In the genomic region with DNA sequence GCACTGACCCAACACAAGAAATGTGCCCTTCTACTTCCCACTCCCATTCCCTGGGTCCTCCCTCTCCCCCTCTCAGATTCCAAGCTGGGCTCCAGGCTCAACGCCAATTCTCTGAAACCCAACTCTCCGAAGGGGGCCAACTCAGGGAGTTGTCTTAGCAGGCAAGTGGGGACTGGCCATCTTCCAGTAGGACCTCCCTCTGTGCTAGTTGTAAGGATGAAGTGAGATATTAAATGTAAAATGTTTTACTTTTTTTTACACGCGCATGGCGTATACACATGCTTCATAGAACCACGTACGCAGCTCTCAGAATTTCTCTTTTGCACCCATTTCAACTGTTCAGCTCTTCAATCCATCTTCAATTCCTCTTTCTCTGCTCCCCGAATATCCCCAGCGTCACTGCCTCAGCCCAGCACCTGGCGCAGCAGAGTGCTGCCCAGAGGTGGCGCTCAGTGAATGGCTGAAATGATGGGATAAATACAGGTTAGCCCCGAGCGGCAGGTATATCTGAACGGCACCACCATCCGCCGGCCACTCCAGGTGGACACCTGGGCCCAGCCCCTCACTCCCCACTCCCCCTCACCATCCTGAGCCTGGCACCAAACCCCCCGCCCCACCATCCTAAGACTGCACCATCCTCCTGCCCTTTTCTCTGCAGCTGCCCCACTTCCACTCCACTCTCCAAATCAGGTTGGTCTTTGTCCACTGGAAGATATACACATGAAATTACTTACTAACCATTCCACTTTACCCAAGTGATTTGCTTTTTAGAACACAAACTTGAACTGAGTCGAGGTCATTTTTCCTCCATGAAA, we compare ENCODE assay signal across 11 cellular contexts. TPM values are rescaled to one million over a fixed set of nuclear protein-coding genes. Genes with fewer than 3 reads are reported as not detected.
DNase-seq lines count a peak whose midpoint lies in the region; ATAC-seq and TF ChIP-seq lines count a peak whose summit lies in the region.
"Had no signal": no experiment of that assay in that cellular context is flagged by ENCODE, and none has a peak within 500 bp of the region (broad histone marks: within the 10 kb centered on the region; RNA-seq: fewer than 3 reads in every experiment).

No MANE protein-coding gene starts in this region.

- H2AFZ ChIP-seq in OCI-LY7 (ENCODE audit: low read length) = no peak overlapping the region

- no peaks in the 10 kb centered on the region for H4K20me1 ChIP-seq in OCI-LY7 (ENCODE audit: insufficient read depth, low read length)

- TF ChIP-seq EP300 in sigmoid colon (IDR thresholded peaks at IDR 0.05) = no peak

- TF ChIP-seq POLR2A in sigmoid colon (IDR thresholded peaks at IDR 0.05) = no peak

- peak; percentile 2 for DNase-seq in DMS153 treated with DMSO at 0.1 percent for 48 hours (lab: John Stamatoyannopoulos, UW; ENCODE audit: unreplicated experiment)
- no peak for DNase-seq in DMS153 (lab: John Stamatoyannopoulos, UW)
- DNase-seq in OCI-LY7 (ENCODE audit: low spot score) = peak; percentile 29
- peak; percentile 13 for DNase-seq in fibroblast of the conjunctiva (ENCODE audit: low read depth)
- peak; percentile 19 for DNase-seq in sigmoid colon
- DNase-seq in GM19240 (ENCODE audit: insufficient read length, low spot score) = no peak
- no peak for DNase-seq in amygdala (lab: John Stamatoyannopoulos, UW)
- DNase-seq: 8988T; stimulated activated CD4-positive, alpha-beta T cell treated with anti-CD3 and anti-CD28 coated beads, Interleukin-2, amount 100 ng/mL, for 48 hours had no signal

- no peak overlapping the region for H3K4me2 ChIP-seq in OCI-LY7 (ENCODE audit: low read length)

- H3K27ac ChIP-seq in OCI-LY7 (ENCODE audit: low read depth, low read length, poor library complexity, severe bottlenecking) (no peak overlapping the region), sigmoid colon (no peak overlapping the region)
- H3K27ac ChIP-seq: Peyer's patch had no signal

- H3K36me3 ChIP-seq in OCI-LY7 (ENCODE audit: insufficient read depth, low read length) (no peaks in the 10 kb centered on the region), sigmoid colon (no peaks in the 10 kb centered on the region)
- H3K36me3 ChIP-seq: Peyer's patch had no signal

- H3K9me3 ChIP-seq in OCI-LY7 (ENCODE audit: low read length) (no peaks in the 10 kb centered on the region), sigmoid colon (no peaks in the 10 kb centered on the region)
- H3K9me3 ChIP-seq: Peyer's patch had no signal

- peak; percentile 71 for TF ChIP-seq CTCF in OCI-LY7 (conservative IDR thresholded peaks at IDR 0.05; ENCODE audit: low read length)
- TF ChIP-seq CTCF in sigmoid colon (IDR thresholded peaks at IDR 0.05) = no peak

- no peak overlapping the region for H3K4me3 ChIP-seq in OCI-LY7 (ENCODE audit: low read depth, low read length, poor library complexity, severe bottlenecking)
- H3K4me3 ChIP-seq in sigmoid colon = no peak overlapping the region
- H3K4me3 ChIP-seq: Peyer's patch had no signal

- peaks cover 3 to 43% (median 16%) of the 10 kb centered on the region in 3 donors for H3K27me3 ChIP-seq in sigmoid colon

- BruUV-seq in OCI-LY7 (replicated peaks; lab: Mats Ljungman, UMichigan) = no TSS peak

- intact Hi-C loops in OCI-LY7 (cut with micrococcal nuclease; ENCODE audit: unreplicated experiment) (loop anchor here (5.0 kb wide), 1 partner anchor 98 kb away; no protein-coding TSS in a partner anchor), sigmoid colon (cut with DNase I) (no loop called here)

- WGBS in sigmoid colon, 2 donors = 23 to 39% methylated on average over 18 of the region's 18 CpGs

- H3K9me2 ChIP-seq in OCI-LY7 (ENCODE audit: insufficient read depth, low read length) = no peaks in the 10 kb centered on the region

- H3K4me1 ChIP-seq in OCI-LY7 (ENCODE audit: insufficient read depth, low read length, poor library complexity, severe bottlenecking) (peaks cover 6% of the 10 kb centered on the region), sigmoid colon (peaks cover 0 to 4% (median 0%) of the 10 kb centered on the region in 4 donors)

- CTCF ChIA-PET in OCI-LY7 (lab: Charles Lee; ENCODE audit: unreplicated experiment) = no interaction called here

- POLR2A ChIA-PET in OCI-LY7 (lab: Charles Lee) = no interaction called here

- ATAC-seq in HG03135 (IDR thresholded peaks at IDR 0.05; ENCODE audit: unreplicated experiment) = no peak

- H3K79me2 ChIP-seq in OCI-LY7 (ENCODE audit: insufficient read depth, low read depth, low read length) = no peaks in the 10 kb centered on the region

RNA-seq across cellular contexts. Expression of gene TNRC6C, which starts 43.9 kb away (rescaled TPM):
- total RNA-seq in OCI-LY7 (2014; rRNA removed; shearing (Covaris generic)) = 8.5 and 14.2 TPM in 2 replicates
- total RNA-seq in OCI-LY7 (2022) = 25.2 and 33.9 TPM in 2 replicates
- 10 to 100 TPM in 3 of 4 donors, 1 to 10 TPM in 1; 5.8 to 22.1 (median 18.2) TPM for total RNA-seq in sigmoid colon
- polyA plus RNA-seq in sigmoid colon = 1 to 10 TPM in 2 of 3 donors, under 1 TPM in 1; 0.92 to 6.3 (median 3.0) TPM

Comparison
In these comparisons a context has a peak if more than half of its experiments do, and no peak if none do; other contexts are left out.
1. DNase-seq: peak in DMS153 treated with DMSO at 0.1 percent for 48 hours (single experiment), OCI-LY7 (single experiment), fibroblast of the conjunctiva (single experiment) and sigmoid colon (single experiment); none in DMS153 (single experiment), GM19240 (single experiment) and amygdala (0 of 56).